In the genomic region with DNA sequence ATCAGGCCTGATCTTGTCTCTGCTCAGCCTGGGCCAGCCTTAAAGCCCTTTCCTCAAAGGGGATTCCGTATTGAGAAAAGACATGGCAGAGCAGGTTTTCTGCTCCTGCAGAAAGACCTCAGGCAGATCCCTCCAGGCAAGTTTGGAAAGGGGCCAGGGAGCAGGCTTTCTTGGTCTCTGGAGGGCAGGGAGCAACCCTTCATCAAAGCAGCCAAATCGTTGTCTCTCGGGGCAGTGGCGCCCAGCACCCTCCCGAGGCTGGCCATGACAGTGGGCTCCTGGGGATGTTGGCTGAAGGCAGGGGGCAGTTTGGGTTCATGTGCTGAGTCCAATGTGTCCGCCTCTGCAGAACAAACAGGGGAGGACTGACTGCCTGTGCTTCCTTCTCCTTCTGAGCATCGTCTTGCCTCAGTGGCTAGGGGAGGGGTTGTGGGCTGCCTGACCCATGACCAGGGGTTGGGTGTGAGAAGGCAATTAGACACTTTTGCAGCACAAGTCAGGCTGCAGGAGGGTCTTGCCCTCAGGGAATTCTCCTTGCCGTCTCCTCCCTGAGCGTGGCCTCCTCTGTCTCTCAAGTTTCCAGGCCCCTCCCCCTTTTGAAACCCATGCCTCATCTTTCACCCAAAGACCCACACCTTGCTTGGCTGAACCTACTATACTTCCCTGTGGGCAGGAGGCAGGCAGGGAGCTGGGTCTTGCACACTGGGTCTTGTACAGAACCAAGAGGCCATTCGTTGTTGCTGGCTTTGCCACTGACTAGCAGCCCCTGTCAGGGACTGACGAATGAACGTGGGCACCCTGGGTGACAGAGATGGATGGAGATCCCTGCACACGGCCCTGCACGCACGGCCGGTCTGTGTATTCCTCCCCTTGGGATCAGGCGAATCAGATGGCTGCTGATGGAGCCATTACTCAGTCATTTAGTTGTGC, we compare ENCODE assay signal across 18 cellular contexts.
"Had no signal": no experiment of that assay in that cellular context is flagged by ENCODE, and none has a peak within 500 bp of the region (broad histone marks: within the 10 kb centered on the region; RNA-seq: fewer than 3 reads in every experiment).

No MANE protein-coding gene starts in this region.

- H3K27ac ChIP-seq: ascending aorta, brain microvascular endothelial cell, testis, vagina, VCaP had no signal

- DNase-seq: activated CD4-positive, alpha-beta T cell treated with anti-CD3 and anti-CD28 coated beads, Interleukin-2, amount 10 ng/mL, durations not matched to agents 7 days and 5 days; activated CD8-positive, alpha-beta memory T cell treated with anti-CD3 and anti-CD28 coated beads, Interleukin-2, amount 10 ng/mL, durations not matched to agents 7 days and 5 days; activated CD8-positive, alpha-beta T cell treated with anti-CD3 and anti-CD28 coated beads for 36 hours; activated gamma-delta T cell; activated naive CD4-positive, alpha-beta T cell treated with anti-CD3 and anti-CD28 coated beads, Interleukin-2, amount 50 U/mL, for 16 hours; brain microvascular endothelial cell; dermis blood vessel endothelial cell; effector memory CD4-positive, alpha-beta T cell; hippocampal formation; left ventricle myocardium superior; occipital lobe; posterior cingulate gyrus; stimulated activated CD4-positive, alpha-beta T cell treated with anti-CD3 and anti-CD28 coated beads, Interleukin-4, amount 100 ng/mL, for 1 hour; stimulated activated naive CD4-positive, alpha-beta T cell; testis had no signal

- H3K4me1 ChIP-seq: ascending aorta, testis, vagina had no signal

- H3K36me3 ChIP-seq: ascending aorta, brain microvascular endothelial cell, vagina had no signal

- H3K4me3 ChIP-seq: ascending aorta, testis, vagina had no signal

- H3K27me3 ChIP-seq: ascending aorta, brain microvascular endothelial cell, testis, vagina had no signal
